12 cellular contexts compared by ENCODE assay signal in the genomic region with DNA sequence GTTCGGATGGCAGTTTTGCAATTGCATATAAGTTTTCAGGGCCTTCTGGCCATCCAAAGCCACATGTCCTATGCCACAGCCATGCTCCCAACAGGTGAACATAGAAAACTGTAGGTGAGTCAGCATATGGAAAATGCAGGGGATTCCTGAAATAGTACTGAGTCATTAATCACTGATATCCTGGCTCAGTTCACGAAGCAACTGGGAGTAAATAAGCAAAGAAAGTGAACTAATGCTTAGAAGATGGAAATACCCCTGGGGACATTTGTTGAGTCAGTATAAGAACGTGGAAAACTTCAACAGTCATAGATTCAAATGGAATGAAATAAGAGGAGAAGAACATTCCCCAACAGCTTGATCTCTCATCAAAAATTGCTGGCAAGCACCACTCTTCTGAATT.
DNase-seq lines count a peak whose midpoint lies in the region; ATAC-seq and TF ChIP-seq lines count a peak whose summit lies in the region.
"Had no signal": no experiment of that assay in that cellular context is flagged by ENCODE, and none has a peak within 500 bp of the region (broad histone marks: within the 10 kb centered on the region; RNA-seq: fewer than 3 reads in every experiment).

No MANE protein-coding gene starts in this region.

- peak overlapping the region; percentile 31 for H3K27ac ChIP-seq in SJCRH30
- peak overlapping the region; percentile 8 to 62 (median 53) for H3K27ac ChIP-seq in gastrocnemius medialis
- H3K27ac ChIP-seq in stomach, result peak overlapping the region in 2 of 5 donors; percentile 22 to 41
- H3K27ac ChIP-seq in uterus, result no peak overlapping the region
- H3K27ac ChIP-seq: vagina had no signal

- in situ Hi-C loops in gastrocnemius medialis (cut with MboI; ENCODE audit: low sequenced_read_pairs in 4 of 4), result no loop called here

- H3K9me3 ChIP-seq in SJCRH30 (replicated peaks) (peaks cover 10% of the 10 kb centered on the region), gastrocnemius medialis (no peaks in the 10 kb centered on the region), stomach (no peaks in the 10 kb centered on the region), uterus (no peaks in the 10 kb centered on the region)
- H3K9me3 ChIP-seq: vagina had no signal

- H3K4me3 ChIP-seq in SJCRH30, result no peak overlapping the region
- H3K4me3 ChIP-seq in fibroblast of pulmonary artery (replicated peaks; ENCODE audit: low read depth, low read length), result no peak overlapping the region
- H3K4me3 ChIP-seq in gastrocnemius medialis, result no peak overlapping the region
- H3K4me3 ChIP-seq in stomach, result no peak overlapping the region
- H3K4me3 ChIP-seq in uterus, result no peak overlapping the region
- H3K4me3 ChIP-seq: vagina had no signal

- no peak overlapping the region for H3K4me3 Mint-ChIP-seq in nephron progenitor cell
- H3K4me3 Mint-ChIP-seq in activated CD8-positive, alpha-beta T cell treated with anti-CD3 and anti-CD28 coated beads, Interleukin-2, amount 10 ng/mL, durations not matched to agents 7 days and 5 days, result no peak overlapping the region

- peak; percentile 55 to 60 for ATAC-seq in gastrocnemius medialis
- ATAC-seq in activated CD8-positive, alpha-beta T cell treated with anti-CD3 and anti-CD28 coated beads, Interleukin-2, amount 10 ng/mL, durations not matched to agents 7 days and 5 days, result no peak

- H3K27me3 Mint-ChIP-seq in nephron progenitor cell (ENCODE audit: low read depth, poor library complexity), result peaks cover 10% of the 10 kb centered on the region
- peaks cover 17% of the 10 kb centered on the region for H3K27me3 Mint-ChIP-seq in activated CD8-positive, alpha-beta T cell treated with anti-CD3 and anti-CD28 coated beads, Interleukin-2, amount 10 ng/mL, durations not matched to agents 7 days and 5 days (ENCODE audit: low read depth)

- intact Hi-C loops in gastrocnemius medialis (cut with DNase I; ENCODE audit: low total_unique reads), result no loop called here
- intact Hi-C loops in stomach (cut with DNase I; ENCODE audit: low total_unique reads), result no loop called here
- intact Hi-C loops in uterus (cut with DNase I; ENCODE audit: low total_unique reads), result no loop called here

- H3K36me3 ChIP-seq in SJCRH30, result no peaks in the 10 kb centered on the region
- no peaks in the 10 kb centered on the region for H3K36me3 ChIP-seq in gastrocnemius medialis
- no peaks in the 10 kb centered on the region for H3K36me3 ChIP-seq in stomach
- H3K36me3 ChIP-seq in uterus, result no peaks in the 10 kb centered on the region
- H3K36me3 ChIP-seq: vagina had no signal

- H3K27me3 ChIP-seq in SJCRH30 (no peaks in the 10 kb centered on the region), gastrocnemius medialis (no peaks in the 10 kb centered on the region), stomach (no peaks in the 10 kb centered on the region), uterus (no peaks in the 10 kb centered on the region)
- H3K27me3 ChIP-seq: vagina had no signal

- POLR2A ChIA-PET in activated CD8-positive, alpha-beta T cell treated with anti-CD3 and anti-CD28 coated beads, Interleukin-2, amount 10 ng/mL, durations not matched to agents 7 days and 5 days (lab: Charles Lee), result no interaction called here

- TF ChIP-seq CTCF in fibroblast of pulmonary artery (IDR thresholded peaks at IDR 0.05; ENCODE audit: low read length, missing control alignments) (no peak), gastrocnemius medialis (IDR thresholded peaks at IDR 0.05 in 4 of 5, conservative IDR thresholded peaks at IDR 0.05 in 1 of 5) (no peak), stomach (IDR thresholded peaks at IDR 0.05) (no peak), nephron progenitor cell (IDR thresholded peaks at IDR 0.05) (no peak), uterus (IDR thresholded peaks at IDR 0.05) (no peak)

- H3K27ac Mint-ChIP-seq in nephron progenitor cell, result no peak overlapping the region
- no peak overlapping the region for H3K27ac Mint-ChIP-seq in activated CD8-positive, alpha-beta T cell treated with anti-CD3 and anti-CD28 coated beads, Interleukin-2, amount 10 ng/mL, durations not matched to agents 7 days and 5 days

- H3K9me3 Mint-ChIP-seq in nephron progenitor cell, result peaks cover 6% of the 10 kb centered on the region
- peaks cover 5% of the 10 kb centered on the region for H3K9me3 Mint-ChIP-seq in activated CD8-positive, alpha-beta T cell treated with anti-CD3 and anti-CD28 coated beads, Interleukin-2, amount 10 ng/mL, durations not matched to agents 7 days and 5 days (ENCODE audit: insufficient read depth)

- peak; percentile 88 for DNase-seq in GM04503 (ENCODE audit: low read depth)
- no peak for DNase-seq in SJCRH30
- DNase-seq in fibroblast of pulmonary artery (ENCODE audit: low read depth), result peak; percentile 86
- no peak for DNase-seq in gastrocnemius medialis
- no peak for DNase-seq in stomach
- DNase-seq in nephron progenitor cell, result no peak
- DNase-seq in activated CD8-positive, alpha-beta T cell treated with anti-CD3 and anti-CD28 coated beads, Interleukin-2, amount 10 ng/mL, durations not matched to agents 7 days and 5 days, result no peak
- DNase-seq in uterus, result no peak
- DNase-seq: NCI-H1048; OCI-M1; stimulated activated CD4-positive, alpha-beta T cell treated with anti-CD3 and anti-CD28 coated beads, Interleukin-1b, Interleukin-23, amount 100 ng/mL, for 48 hours had no signal

- no peaks in the 10 kb centered on the region for H3K4me1 Mint-ChIP-seq in nephron progenitor cell
- no peaks in the 10 kb centered on the region for H3K4me1 Mint-ChIP-seq in activated CD8-positive, alpha-beta T cell treated with anti-CD3 and anti-CD28 coated beads, Interleukin-2, amount 10 ng/mL, durations not matched to agents 7 days and 5 days (ENCODE audit: low read depth)

- CTCF ChIA-PET in activated CD8-positive, alpha-beta T cell treated with anti-CD3 and anti-CD28 coated beads, Interleukin-2, amount 10 ng/mL, durations not matched to agents 7 days and 5 days (lab: Charles Lee), result interaction anchor here (1.3 kb wide), 1 partner anchor 29 kb away, joined by 3 read pairs; no protein-coding TSS in a partner anchor

- TF ChIP-seq POLR2A in gastrocnemius medialis (IDR thresholded peaks at IDR 0.05) (no peak), stomach (IDR thresholded peaks at IDR 0.05) (no peak), uterus (IDR thresholded peaks at IDR 0.05) (no peak)

- no peaks in the 10 kb centered on the region for H3K36me3 Mint-ChIP-seq in nephron progenitor cell (ENCODE audit: low read depth)
- no peaks in the 10 kb centered on the region for H3K36me3 Mint-ChIP-seq in activated CD8-positive, alpha-beta T cell treated with anti-CD3 and anti-CD28 coated beads, Interleukin-2, amount 10 ng/mL, durations not matched to agents 7 days and 5 days (ENCODE audit: low read depth)

- H3K4me1 ChIP-seq in SJCRH30 (peaks cover 13% of the 10 kb centered on the region), gastrocnemius medialis (peaks cover 5 to 29% of the 10 kb centered on the region in 2 donors), stomach (peaks cover 0 to 3% (median under 1%) of the 10 kb centered on the region in 4 donors), uterus (no peaks in the 10 kb centered on the region)

- WGBS in stomach, 5 donors, result 42 to 56% (median 45%) methylated on average over 3 of the region's 3 CpGs

- TF ChIP-seq EP300 in stomach (IDR thresholded peaks at IDR 0.05), result no peak

Comparison
In these comparisons a context has a peak if more than half of its experiments do, and no peak if none do; other contexts are left out.
1. DNase-seq: peak in GM04503 (single experiment) and fibroblast of pulmonary artery (single experiment); none in SJCRH30 (0 of 2), gastrocnemius medialis (0 of 2), stomach (single experiment), nephron progenitor cell (single experiment), activated CD8-positive, alpha-beta T cell treated with anti-CD3 and anti-CD28 coated beads, Interleukin-2, amount 10 ng/mL, durations not matched to agents 7 days and 5 days (single experiment) and uterus (0 of 2).
2. H3K27ac ChIP-seq: peak in SJCRH30 (single experiment) and gastrocnemius medialis (4 of 4); none in uterus (0 of 2).